1 cellular context compared by ENCODE assay signal in genomic region chr6:137903933-137904821, GRCh38.
A peak's percentile ranks its signal among the peaks of the same experiment; 100 is the strongest.
TF ChIP-seq lines count a peak whose summit lies in the region.

No MANE protein-coding gene starts in this region.

TF ChIP-seq in K562, 482 proteins besides CTCF, POLR2A, EP300 and RAD21 (continued from another document and continues in another):
- TF ChIP-seq ZNF318 (IDR thresholded peaks at IDR 0.05; ENCODE audit: borderline replicate concordance in 1 of 2, low read depth in 1 of 2) (peak in 1 of 2 experiments; percentile 80; a peak in 2 of 4 replicates), RBM22 (IDR thresholded peaks at IDR 0.05; ENCODE audit: low read depth, low read length, poor library complexity, severe bottlenecking) (no peak), ADNP (tag; IDR thresholded peaks at IDR 0.05) (no peak), ZFP1 (CRISPR knock-in tag; IDR thresholded peaks at IDR 0.05) (no peak), RBM34 (IDR thresholded peaks at IDR 0.05; ENCODE audit: borderline replicate concordance, insufficient read depth, low read length) (no peak), ETS1 (conservative IDR thresholded peaks at IDR 0.05; ENCODE audit: control insufficient read depth, low read depth, low read length) (no peak), ZNF23 (CRISPR knock-in tag; IDR thresholded peaks at IDR 0.05) (no peak), DMBX1 (CRISPR knock-in tag; IDR thresholded peaks at IDR 0.05; ENCODE audit: borderline replicate concordance) (peak; percentile 83), GABPB2 (CRISPR knock-in tag; conservative IDR thresholded peaks at IDR 0.05) (no peak), GABPB1 (CRISPR knock-in tag; IDR thresholded peaks at IDR 0.05) (no peak; the same call in 1 of the 2 replicates), THRAP3 (IDR thresholded peaks at IDR 0.05; ENCODE audit: borderline replicate concordance) (no peak), RAD51 (IDR thresholded peaks at IDR 0.05; ENCODE audit: borderline replicate concordance, low read depth) (no peak), MED1 (CRISPR knock-in tag; IDR thresholded peaks at IDR 0.05; ENCODE audit: borderline replicate concordance) (no peak), EGR1 (conservative IDR thresholded peaks at IDR 0.05) (no peak), POLR2H (tag; IDR thresholded peaks at IDR 0.05; ENCODE audit: low read depth) (peak; percentile 85), HMG20B (CRISPR knock-in tag; IDR thresholded peaks at IDR 0.05) (no peak), COPS2 (conservative IDR thresholded peaks at IDR 0.05) (no peak), ZBTB2 (IDR thresholded peaks at IDR 0.05) (no peak; the same call in 1 of the 2 replicates), ELF2 (CRISPR knock-in tag; IDR thresholded peaks at IDR 0.05) (peak; percentile 55; the same call in 1 of the 2 replicates), TAF7 (tag; IDR thresholded peaks at IDR 0.05) (peak; percentile 56; the same call in 1 of the 2 replicates), ZNF347 (CRISPR knock-in tag; IDR thresholded peaks at IDR 0.05; ENCODE audit: low read depth) (no peak), CBX5 (IDR thresholded peaks at IDR 0.05; ENCODE audit: borderline replicate concordance, low read depth) (no peak), ZNF280A (IDR thresholded peaks at IDR 0.05; ENCODE audit: low read depth, partially characterized antibody) (no peak), ATF1 (CRISPR knock-in tag; IDR thresholded peaks at IDR 0.05) (no peak), ATF1 (tag; IDR thresholded peaks at IDR 0.05) (peak; percentile 64), CBFA2T2 (conservative IDR thresholded peaks at IDR 0.05) (peak; percentile 72; the same call in 1 of the 2 replicates), DACH1 (IDR thresholded peaks at IDR 0.05; ENCODE audit: partially characterized antibody) (no peak), RBM15 (IDR thresholded peaks at IDR 0.05; ENCODE audit: insufficient read depth, low read length) (no peak), TCF7L2 (IDR thresholded peaks at IDR 0.05; ENCODE audit: low read depth, low read length) (no peak), STAG1 (CRISPR knock-in tag; IDR thresholded peaks at IDR 0.05; ENCODE audit: borderline replicate concordance) (no peak), MNT (conservative IDR thresholded peaks at IDR 0.05) (peak in 1 of 2 experiments; percentile 47; a peak in 2 of 4 replicates), SP2 (IDR thresholded peaks at IDR 0.05; ENCODE audit: extremely low read depth, low read depth, low read length, poor library complexity, severe bottlenecking) (no peak), CLOCK (CRISPR knock-in tag; IDR thresholded peaks at IDR 0.05; ENCODE audit: borderline replicate concordance) (no peak), POLR2G (IDR thresholded peaks at IDR 0.05; ENCODE audit: low read depth, low read length) (peak; percentile 50; the same call in 1 of the 2 replicates), NONO (IDR thresholded peaks at IDR 0.05; ENCODE audit: low read depth in 2 of 2, low read length in 1 of 2) (no peak), NELFE (IDR thresholded peaks at IDR 0.05; ENCODE audit: insufficient read depth, insufficient read length) (no peak), FOXA3 (CRISPR knock-in tag; conservative IDR thresholded peaks at IDR 0.05 in 1 of 2, IDR thresholded peaks at IDR 0.05 in 1 of 2) (no peak), ZNF3 (CRISPR knock-in tag; IDR thresholded peaks at IDR 0.05) (no peak), ZNF507 (tag; conservative IDR thresholded peaks at IDR 0.05) (no peak), TFAM (CRISPR knock-in tag; conservative IDR thresholded peaks at IDR 0.05) (no peak), XRCC3 (IDR thresholded peaks at IDR 0.05) (no peak), TGIF2 (CRISPR knock-in tag; IDR thresholded peaks at IDR 0.05) (no peak), HDAC3 (IDR thresholded peaks at IDR 0.05; ENCODE audit: borderline replicate concordance, partially characterized antibody) (peak; percentile 62), HINFP (tag; conservative IDR thresholded peaks at IDR 0.05; ENCODE audit: low read depth) (0 out of 2 replicates have a peak, but pooled peaks have one; percentile 18), KDM4B (IDR thresholded peaks at IDR 0.05; ENCODE audit: borderline replicate concordance in 2 of 2, low read depth in 1 of 2) (no peak), SRSF3 (IDR thresholded peaks at IDR 0.05; ENCODE audit: insufficient read depth, low read length) (no peak), STAT5B (CRISPR knock-in tag; IDR thresholded peaks at IDR 0.05) (no peak)
